ENCODE assay signal across 15 cellular contexts in genomic region chr3:140954576-140954975, GRCh38. TPM values are rescaled to one million over a fixed set of nuclear protein-coding genes. Genes with fewer than 3 reads are reported as not detected.
A peak's percentile ranks its signal among the peaks of the same experiment; 100 is the strongest.
DNase-seq lines count a peak whose midpoint lies in the region; ATAC-seq and TF ChIP-seq lines count a peak whose summit lies in the region.
"Had no signal": no experiment of that assay in that cellular context is flagged by ENCODE, and none has a peak within 500 bp of the region (broad histone marks: within the 10 kb centered on the region; RNA-seq: fewer than 3 reads in every experiment).

No MANE protein-coding gene starts in this region.

- peak overlapping the region; percentile 37 for H3K4me2 ChIP-seq in Loucy (ENCODE audit: low read depth, low read length, poor library complexity, severe bottlenecking)

- peak overlapping the region; percentile 30 for H3K27ac Mint-ChIP-seq in type B pancreatic cell
- H3K27ac Mint-ChIP-seq in activated naive CD4-positive, alpha-beta T cell treated with anti-CD3 and anti-CD28 coated beads, Interleukin-2, amount 10 ng/mL, durations not matched to agents 7 days and 5 days = no peak overlapping the region

- H3K4me3 Mint-ChIP-seq in type B pancreatic cell = peak overlapping the region; percentile 37
- no peak overlapping the region for H3K4me3 Mint-ChIP-seq in activated naive CD4-positive, alpha-beta T cell treated with anti-CD3 and anti-CD28 coated beads, Interleukin-2, amount 10 ng/mL, durations not matched to agents 7 days and 5 days
- H3K4me3 Mint-ChIP-seq: CD4-positive, CD25-positive, alpha-beta regulatory T cell had no signal

- H3K4me3 ChIP-seq in left ventricle myocardium inferior (no peak overlapping the region), Loucy (ENCODE audit: low read length, poor library complexity, severe bottlenecking) (no peak overlapping the region)

- DNase-seq in left ventricle myocardium inferior = no peak
- no peak for DNase-seq in left ventricle myocardium superior
- DNase-seq in left colon = no peak
- no peak for DNase-seq in type B pancreatic cell (ENCODE audit: extremely low spot score, unreplicated experiment)
- no peak for DNase-seq in SW 1271 (lab: John Stamatoyannopoulos, UW)
- no peak for DNase-seq in activated naive CD4-positive, alpha-beta T cell treated with anti-CD3 and anti-CD28 coated beads, Interleukin-2, amount 10 ng/mL, durations not matched to agents 7 days and 5 days
- DNase-seq in NCI-H1105 treated with DMSO at 0.1 percent for 48 hours (lab: John Stamatoyannopoulos, UW) = no peak
- DNase-seq: CD4-positive, CD25-positive, alpha-beta regulatory T cell; KG1; MM.1S; NCI-H1092 treated with DMSO at 0.1 percent for 48 hours; NCI-H1930; NCI-H2171 treated with DMSO at 0.1 percent for 48 hours; NCI-H774 had no signal

- H3K9me2 ChIP-seq in Loucy (replicated peaks; ENCODE audit: low read depth, low read length) = no peaks in the 10 kb centered on the region

- H3F3A ChIP-seq in Loucy (ENCODE audit: low read depth) = no peaks in the 10 kb centered on the region; the same call in 1 of the 2 replicates

- no peaks in the 10 kb centered on the region for H3K27me3 ChIP-seq in left ventricle myocardium inferior (ENCODE audit: low read depth)
- H3K27me3 ChIP-seq in Loucy (ENCODE audit: insufficient read depth, low read length, poor library complexity, severe bottlenecking) = no peaks in the 10 kb centered on the region

- peaks cover 40% of the 10 kb centered on the region for H3K4me1 Mint-ChIP-seq in type B pancreatic cell (ENCODE audit: unreplicated experiment)
- H3K4me1 Mint-ChIP-seq in activated naive CD4-positive, alpha-beta T cell treated with anti-CD3 and anti-CD28 coated beads, Interleukin-2, amount 10 ng/mL, durations not matched to agents 7 days and 5 days = peaks cover 4% of the 10 kb centered on the region

- H3K36me3 Mint-ChIP-seq in type B pancreatic cell = peaks cover 7% of the 10 kb centered on the region
- H3K36me3 Mint-ChIP-seq in activated naive CD4-positive, alpha-beta T cell treated with anti-CD3 and anti-CD28 coated beads, Interleukin-2, amount 10 ng/mL, durations not matched to agents 7 days and 5 days = peaks cover 8% of the 10 kb centered on the region

- H3K79me2 ChIP-seq in Loucy (ENCODE audit: insufficient read depth, low read length) = peaks cover 97% of the 10 kb centered on the region

- no peak overlapping the region for H2AFZ ChIP-seq in Loucy (ENCODE audit: low read length)

- CTCF ChIA-PET in activated naive CD4-positive, alpha-beta T cell treated with anti-CD3 and anti-CD28 coated beads, Interleukin-2, amount 10 ng/mL, durations not matched to agents 7 days and 5 days (lab: Charles Lee) = no interaction called here

- H4K20me1 ChIP-seq in Loucy (ENCODE audit: insufficient read depth, low read length, poor library complexity, severe bottlenecking) = peaks cover 66% of the 10 kb centered on the region

- H3K9me3 Mint-ChIP-seq in type B pancreatic cell = no peaks in the 10 kb centered on the region
- H3K9me3 Mint-ChIP-seq in activated naive CD4-positive, alpha-beta T cell treated with anti-CD3 and anti-CD28 coated beads, Interleukin-2, amount 10 ng/mL, durations not matched to agents 7 days and 5 days = no peaks in the 10 kb centered on the region

- no peak overlapping the region for H3K9ac ChIP-seq in Loucy (ENCODE audit: low read depth, low read length, poor library complexity, severe bottlenecking)

- intact Hi-C loops in left ventricle myocardium inferior (cut with micrococcal nuclease) (no loop called here), left ventricle myocardium superior (cut with micrococcal nuclease) (no loop called here), left colon (cut with DNase I, micrococcal nuclease) (no loop called here)

- peaks cover 91% of the 10 kb centered on the region for H3K4me1 ChIP-seq in left ventricle myocardium inferior
- peaks cover 25% of the 10 kb centered on the region for H3K4me1 ChIP-seq in Loucy (ENCODE audit: insufficient read depth, low read length, poor library complexity, severe bottlenecking)

- TF ChIP-seq CTCF in left ventricle myocardium inferior (IDR thresholded peaks at IDR 0.05; ENCODE audit: borderline replicate concordance) (no peak), Loucy (conservative IDR thresholded peaks at IDR 0.05; ENCODE audit: low read length) (no peak), type B pancreatic cell (conservative IDR thresholded peaks at IDR 0.05) (no peak)

- H3K36me3 ChIP-seq in left ventricle myocardium inferior (peaks cover 16% of the 10 kb centered on the region), Loucy (ENCODE audit: insufficient read depth, low read length) (peaks cover 30% of the 10 kb centered on the region; the same call in 1 of the 2 replicates)

- H3K27ac ChIP-seq in left ventricle myocardium inferior (replicated peaks) = peak overlapping the region; percentile 53

- H3K9me3 ChIP-seq in left ventricle myocardium inferior (replicated peaks) (no peaks in the 10 kb centered on the region), Loucy (ENCODE audit: insufficient read depth, low read depth, low read length) (no peaks in the 10 kb centered on the region)

- ATAC-seq in left ventricle myocardium superior (no peak), left colon (peak; percentile 46)

- H3K27me3 Mint-ChIP-seq in type B pancreatic cell = no peaks in the 10 kb centered on the region
- no peaks in the 10 kb centered on the region for H3K27me3 Mint-ChIP-seq in activated naive CD4-positive, alpha-beta T cell treated with anti-CD3 and anti-CD28 coated beads, Interleukin-2, amount 10 ng/mL, durations not matched to agents 7 days and 5 days
- H3K27me3 Mint-ChIP-seq: CD4-positive, CD25-positive, alpha-beta regulatory T cell had no signal

RNA-seq across cellular contexts. Expression of gene SLC25A36, which starts 12.9 kb away (rescaled TPM):
- 67.7 TPM for total RNA-seq in left ventricle myocardium inferior
- total RNA-seq in left ventricle myocardium superior = 86.2 TPM
- 10 to 100 TPM; 36.7 to 48.6 TPM for total RNA-seq in left colon
- 84.4 and 98.4 TPM in 2 replicates for total RNA-seq in type B pancreatic cell (ENCODE audit: low replicate concordance)
